In the genomic region with DNA sequence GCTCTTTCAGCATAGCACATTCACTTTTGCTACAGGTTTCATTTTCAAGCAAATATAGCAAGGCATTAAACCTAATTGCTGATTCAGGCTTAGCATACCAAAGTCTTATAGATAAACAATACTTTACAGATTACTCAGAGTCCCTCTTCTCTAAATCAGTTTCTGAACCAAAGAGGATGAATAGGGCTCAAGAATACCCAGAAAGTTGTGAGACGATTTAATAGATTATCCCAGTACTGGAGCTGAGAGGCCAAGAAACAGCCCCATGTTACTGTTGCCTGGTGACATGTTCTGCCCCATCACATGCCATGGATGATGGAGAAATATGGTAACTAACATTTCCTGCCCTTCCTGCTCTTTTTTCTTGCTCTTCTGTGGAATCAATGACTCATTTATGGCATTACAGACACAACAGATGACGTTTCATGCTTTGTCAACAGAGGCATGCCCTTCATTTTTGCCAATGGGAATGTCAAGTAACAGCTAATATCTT, we compare ENCODE assay signal across 11 cellular contexts. TPM values are rescaled to one million over a fixed set of nuclear protein-coding genes. Genes with fewer than 3 reads are reported as not detected.
DNase-seq lines count a peak whose midpoint lies in the region; ATAC-seq and TF ChIP-seq lines count a peak whose summit lies in the region.
"Had no signal": no experiment of that assay in that cellular context is flagged by ENCODE, and none has a peak within 500 bp of the region (broad histone marks: within the 10 kb centered on the region; RNA-seq: fewer than 3 reads in every experiment).

No MANE protein-coding gene starts in this region.

- DNase-seq in ELR (ENCODE audit: low read depth) (peak; percentile 88), NCI-H69 (lab: John Stamatoyannopoulos, UW) (peak; percentile 34), epithelial cell of esophagus (ENCODE audit: low read depth) (peak; percentile 93), renal cortical epithelial cell (ENCODE audit: low read depth) (peak; percentile 92), DMS 273 (lab: John Stamatoyannopoulos, UW; ENCODE audit: unreplicated experiment) (no peak), AML-193 (lab: John Stamatoyannopoulos, UW) (no peak), NCI-H128 (lab: John Stamatoyannopoulos, UW; ENCODE audit: unreplicated experiment) (no peak)
- DNase-seq: activated B cell treated with CpG ODN at 0.5 μM for 24 hours; activated naive CD4-positive, alpha-beta T cell; stimulated activated CD4-positive, alpha-beta T cell treated with anti-CD3 and anti-CD28 coated beads, Interleukin-12 subunit alpha, Interleukin-12 subunit beta, amount 100 ng/mL, for 4 hours had no signal

- no peak for TF ChIP-seq CTCF in epithelial cell of esophagus (IDR thresholded peaks at IDR 0.05; ENCODE audit: insufficient read depth, low read depth, low read length, missing control alignments)

- no peak for ATAC-seq in HG03432 (IDR thresholded peaks at IDR 0.05; ENCODE audit: unreplicated experiment)

- H3K4me3 ChIP-seq in epithelial cell of esophagus (ENCODE audit: low read length): no peak overlapping the region

RNA-seq across cellular contexts. Expression of a gene that starts 18.1 kb away (rescaled TPM):
- total RNA-seq in renal cortical epithelial cell: 2.8 and 14.4 TPM in 2 replicates

Comparison
In these comparisons a context has a peak if more than half of its experiments do, and no peak if none do; other contexts are left out.
1. DNase-seq: peak in ELR (single experiment), NCI-H69 (single experiment), epithelial cell of esophagus (single experiment) and renal cortical epithelial cell (single experiment); none in DMS 273 (single experiment), AML-193 (0 of 2) and NCI-H128 (single experiment).